ENCODE assay signal across 1 cellular context in genomic region chr7:157001920-157002818, GRCh38.
TF ChIP-seq lines count a peak whose summit lies in the region.

No MANE protein-coding gene starts in this region.

TF ChIP-seq in HepG2, 621 proteins besides CTCF, POLR2A, EP300 and RAD21:
- TF ChIP-seq DRAP1 (CRISPR knock-in tag; IDR thresholded peaks at IDR 0.05) (no peak), TCF7 (IDR thresholded peaks at IDR 0.05; ENCODE audit: low read depth) (no peak), ZNF652 (CRISPR knock-in tag; IDR thresholded peaks at IDR 0.05; ENCODE audit: borderline replicate concordance, low read depth) (0 out of 2 replicates have a peak, but pooled peaks have one; percentile 21), ZNF30 (CRISPR knock-in tag; IDR thresholded peaks at IDR 0.05) (no peak)
